ENCODE assay signal across 14 cellular contexts in the genomic region with DNA sequence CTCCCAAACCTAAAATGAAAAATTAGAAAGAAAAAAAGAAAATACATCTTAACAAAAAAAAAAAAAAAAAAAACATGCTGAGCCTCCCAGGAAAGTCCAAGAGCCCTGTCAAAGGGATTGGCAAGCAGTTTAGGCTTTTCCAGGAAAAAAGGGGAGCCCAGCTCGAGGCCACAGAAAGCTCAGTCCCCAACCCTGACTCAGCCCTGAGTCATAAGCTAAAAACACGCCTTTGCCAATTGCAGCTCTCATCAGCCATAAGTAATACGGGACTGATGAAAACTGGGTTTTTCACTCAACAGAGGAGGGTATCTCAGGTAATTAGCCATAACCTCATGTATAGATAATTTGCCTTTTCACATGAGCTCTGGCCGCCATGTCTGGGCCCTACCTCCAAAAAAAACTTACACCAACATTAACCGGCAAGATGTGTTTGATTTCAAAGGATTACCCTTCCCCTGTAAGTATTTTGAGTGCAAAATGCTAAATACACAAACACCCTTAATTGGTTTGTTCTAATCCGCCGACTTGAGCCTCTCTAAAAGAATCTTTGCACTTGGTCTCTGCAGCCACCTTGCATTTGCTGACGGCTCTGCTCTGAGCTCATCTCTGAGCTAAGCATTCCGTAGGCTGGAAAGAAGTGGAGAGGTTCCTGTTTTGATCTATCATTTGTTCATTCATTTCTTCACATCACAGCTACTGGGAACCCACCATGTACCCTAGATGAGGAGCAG.
DNase-seq lines count a peak whose midpoint lies in the region; ATAC-seq and TF ChIP-seq lines count a peak whose summit lies in the region.
"Had no signal": no experiment of that assay in that cellular context is flagged by ENCODE, and none has a peak within 500 bp of the region (broad histone marks: within the 10 kb centered on the region; RNA-seq: fewer than 3 reads in every experiment).

No MANE protein-coding gene starts in this region.

- ATAC-seq in right lobe of liver, result no peak
- ATAC-seq in GM18519 (IDR thresholded peaks at IDR 0.05; ENCODE audit: low FRiP score, unreplicated experiment), result no peak

- H3K36me3 ChIP-seq in right lobe of liver (no peaks in the 10 kb centered on the region), neural progenitor cell (no peaks in the 10 kb centered on the region)
- H3K36me3 ChIP-seq: BLaER1 treated with 17β-estradiol and CSF1 and Interleukin-3, amounts not matched to agents 10 nM and 100 nM; gastroesophageal sphincter had no signal

- no peak overlapping the region for H3K4me3 Mint-ChIP-seq in activated naive CD4-positive, alpha-beta T cell treated with anti-CD3 and anti-CD28 coated beads for 36 hours
- H3K4me3 Mint-ChIP-seq in activated naive CD4-positive, alpha-beta T cell treated with anti-CD3 and anti-CD28 coated beads, Interleukin-2, amount 10 ng/mL, durations not matched to agents 7 days and 5 days, result no peak overlapping the region
- no peak overlapping the region for H3K4me3 Mint-ChIP-seq in neural progenitor cell

- no peak overlapping the region for H3K27ac ChIP-seq in right lobe of liver
- no peak overlapping the region for H3K27ac ChIP-seq in neural progenitor cell
- H3K27ac ChIP-seq: BLaER1 treated with 17β-estradiol and CSF1 and Interleukin-3, amounts not matched to agents 10 nM and 100 nM; gastroesophageal sphincter had no signal

- TF ChIP-seq CTCF in fibroblast of the aortic adventitia (IDR thresholded peaks at IDR 0.05; ENCODE audit: insufficient read depth, low read length) (no peak), right lobe of liver (IDR thresholded peaks at IDR 0.05) (no peak), neural progenitor cell (IDR thresholded peaks at IDR 0.05) (no peak)

- no peak overlapping the region for H3K9ac ChIP-seq in neural progenitor cell
- H3K9ac ChIP-seq: BLaER1 treated with 17β-estradiol and CSF1 and Interleukin-3, amounts not matched to agents 10 nM and 100 nM had no signal

- peak; percentile 34 for DNase-seq in activated naive CD4-positive, alpha-beta T cell treated with anti-CD3 and anti-CD28 coated beads for 36 hours
- DNase-seq in activated naive CD4-positive, alpha-beta T cell treated with anti-CD3 and anti-CD28 coated beads, Interleukin-2, amount 10 ng/mL, durations not matched to agents 7 days and 5 days, result no peak
- DNase-seq in RPMI7951 (ENCODE audit: low read depth) (peak; percentile 92), fibroblast of the aortic adventitia (ENCODE audit: low read depth) (peak; percentile 2), ureter (ENCODE audit: low spot score) (peak; percentile 47), right lobe of liver (no peak), neural progenitor cell (ENCODE audit: low spot score) (no peak)
- DNase-seq: caudate nucleus, NCI-H2171, SHP77 had no signal

- CTCF ChIA-PET in activated naive CD4-positive, alpha-beta T cell treated with anti-CD3 and anti-CD28 coated beads for 36 hours (lab: Charles Lee), result no interaction called here
- CTCF ChIA-PET in activated naive CD4-positive, alpha-beta T cell treated with anti-CD3 and anti-CD28 coated beads, Interleukin-2, amount 10 ng/mL, durations not matched to agents 7 days and 5 days (lab: Charles Lee), result interaction anchor here (1.3 kb wide), 1 partner anchor 8 kb away, joined by 4 read pairs; no protein-coding TSS in a partner anchor

- no peaks in the 10 kb centered on the region for H3K79me2 ChIP-seq in neural progenitor cell (ENCODE audit: low read depth)

- H3K9me3 ChIP-seq in right lobe of liver (no peaks in the 10 kb centered on the region), neural progenitor cell (ENCODE audit: low read depth) (no peaks in the 10 kb centered on the region)
- H3K9me3 ChIP-seq: BLaER1 treated with 17β-estradiol and CSF1 and Interleukin-3, amounts not matched to agents 10 nM and 100 nM; gastroesophageal sphincter had no signal

- H3K4me3 ChIP-seq in fibroblast of the aortic adventitia (ENCODE audit: low read depth, low read length) (no peak overlapping the region), right lobe of liver (no peak overlapping the region), neural progenitor cell (no peak overlapping the region)
- H3K4me3 ChIP-seq: BLaER1 treated with 17β-estradiol and CSF1 and Interleukin-3, amounts not matched to agents 10 nM and 100 nM; gastroesophageal sphincter; skin epidermis had no signal

- H3F3A ChIP-seq in neural progenitor cell (ENCODE audit: low read depth), result peaks cover 5% of the 10 kb centered on the region

- no peak overlapping the region for H2AFZ ChIP-seq in neural progenitor cell (replicated peaks)

- no peaks in the 10 kb centered on the region for H3K27me3 Mint-ChIP-seq in activated naive CD4-positive, alpha-beta T cell treated with anti-CD3 and anti-CD28 coated beads for 36 hours (ENCODE audit: low read depth)
- H3K27me3 Mint-ChIP-seq in activated naive CD4-positive, alpha-beta T cell treated with anti-CD3 and anti-CD28 coated beads, Interleukin-2, amount 10 ng/mL, durations not matched to agents 7 days and 5 days, result peaks cover 13% of the 10 kb centered on the region
- H3K27me3 Mint-ChIP-seq in neural progenitor cell (ENCODE audit: insufficient read depth, low read depth), result peaks cover 17% of the 10 kb centered on the region

- no peaks in the 10 kb centered on the region for H3K9me3 Mint-ChIP-seq in activated naive CD4-positive, alpha-beta T cell treated with anti-CD3 and anti-CD28 coated beads for 36 hours
- H3K9me3 Mint-ChIP-seq in activated naive CD4-positive, alpha-beta T cell treated with anti-CD3 and anti-CD28 coated beads, Interleukin-2, amount 10 ng/mL, durations not matched to agents 7 days and 5 days, result no peaks in the 10 kb centered on the region
- peaks cover 13% of the 10 kb centered on the region for H3K9me3 Mint-ChIP-seq in neural progenitor cell

- no peaks in the 10 kb centered on the region for H3K27me3 ChIP-seq in right lobe of liver
- H3K27me3 ChIP-seq in neural progenitor cell, result no peaks in the 10 kb centered on the region
- H3K27me3 ChIP-seq: BLaER1 treated with 17β-estradiol and CSF1 and Interleukin-3, amounts not matched to agents 10 nM and 100 nM; gastroesophageal sphincter had no signal

- no peaks in the 10 kb centered on the region for H4K20me1 ChIP-seq in neural progenitor cell (ENCODE audit: low read depth)
- H4K20me1 ChIP-seq: BLaER1 treated with 17β-estradiol and CSF1 and Interleukin-3, amounts not matched to agents 10 nM and 100 nM had no signal

- 68% methylated on average over 7 of the region's 9 CpGs for WGBS in right lobe of liver (ENCODE audit: insufficient coverage, low coverage, low lambda C conversion rate, missing lambda C conversion rate)

- H3K4me1 Mint-ChIP-seq in activated naive CD4-positive, alpha-beta T cell treated with anti-CD3 and anti-CD28 coated beads for 36 hours (ENCODE audit: low read depth), result peaks cover 9% of the 10 kb centered on the region
- H3K4me1 Mint-ChIP-seq in activated naive CD4-positive, alpha-beta T cell treated with anti-CD3 and anti-CD28 coated beads, Interleukin-2, amount 10 ng/mL, durations not matched to agents 7 days and 5 days, result peaks cover under 1% of the 10 kb centered on the region
- H3K4me1 Mint-ChIP-seq in neural progenitor cell, result peaks cover 11% of the 10 kb centered on the region

- no peak for TF ChIP-seq POLR2A in right lobe of liver (IDR thresholded peaks at IDR 0.05)

- no peak overlapping the region for H3K4me2 ChIP-seq in neural progenitor cell

- H3K36me3 Mint-ChIP-seq in activated naive CD4-positive, alpha-beta T cell treated with anti-CD3 and anti-CD28 coated beads for 36 hours (ENCODE audit: low read depth), result no peaks in the 10 kb centered on the region
- H3K36me3 Mint-ChIP-seq in activated naive CD4-positive, alpha-beta T cell treated with anti-CD3 and anti-CD28 coated beads, Interleukin-2, amount 10 ng/mL, durations not matched to agents 7 days and 5 days, result no peaks in the 10 kb centered on the region
- no peaks in the 10 kb centered on the region for H3K36me3 Mint-ChIP-seq in neural progenitor cell

- H3K27ac Mint-ChIP-seq in activated naive CD4-positive, alpha-beta T cell treated with anti-CD3 and anti-CD28 coated beads for 36 hours, result no peak overlapping the region
- H3K27ac Mint-ChIP-seq in activated naive CD4-positive, alpha-beta T cell treated with anti-CD3 and anti-CD28 coated beads, Interleukin-2, amount 10 ng/mL, durations not matched to agents 7 days and 5 days, result no peak overlapping the region
- no peak overlapping the region for H3K27ac Mint-ChIP-seq in neural progenitor cell

- H3K4me1 ChIP-seq in right lobe of liver (no peaks in the 10 kb centered on the region), neural progenitor cell (peaks cover 8% of the 10 kb centered on the region)
- H3K4me1 ChIP-seq: gastroesophageal sphincter had no signal

- intact Hi-C loops in activated naive CD4-positive, alpha-beta T cell treated with anti-CD3 and anti-CD28 coated beads for 36 hours (cut with micrococcal nuclease), result no loop called here
- intact Hi-C loops in right lobe of liver (cut with DNase I), result no loop called here

Comparison
In these comparisons a context has a peak if more than half of its experiments do, and no peak if none do; other contexts are left out.
1. DNase-seq: peak in activated naive CD4-positive, alpha-beta T cell treated with anti-CD3 and anti-CD28 coated beads for 36 hours (single experiment), RPMI7951 (single experiment), fibroblast of the aortic adventitia (single experiment) and ureter (single experiment); none in activated naive CD4-positive, alpha-beta T cell treated with anti-CD3 and anti-CD28 coated beads, Interleukin-2, amount 10 ng/mL, durations not matched to agents 7 days and 5 days (single experiment), right lobe of liver (0 of 3) and neural progenitor cell (single experiment).